8 cellular contexts compared by ENCODE assay signal in genomic region chr15:90557651-90558084, GRCh38. TPM values are rescaled to one million over a fixed set of nuclear protein-coding genes. Genes with fewer than 3 reads are reported as not detected.
DNase-seq lines count a peak whose midpoint lies in the region; ATAC-seq and TF ChIP-seq lines count a peak whose summit lies in the region.

No MANE protein-coding gene starts in this region.

- peaks cover 63% of the 10 kb centered on the region for H3K4me1 ChIP-seq in psoas muscle

- no peak overlapping the region for H3K4me3 Mint-ChIP-seq in activated T-helper 2 cell treated with anti-CD3 and anti-CD28 coated beads, Interferon-gamma antibody, Interleukin-2, Interleukin-4, amounts not matched to agents 10 μg/mL and 5 μg/mL and 100 μg/mL, durations not matched to agents 14 hours and 24 hours and 36 hours (ENCODE audit: low read depth)

- intact Hi-C loops in activated T-helper 2 cell treated with anti-CD3 and anti-CD28 coated beads, Interferon-gamma antibody, Interleukin-2, Interleukin-4, amounts not matched to agents 10 μg/mL and 5 μg/mL and 100 μg/mL, durations not matched to agents 14 hours and 24 hours and 36 hours (cut with micrococcal nuclease) = no loop called here
- intact Hi-C loops in cardiac septum (cut with DNase I) (no loop called here), psoas muscle (cut with DNase I) (loop anchor here in 1 of 2 donors (5.0 kb wide), 1 partner anchor 40 kb away; no protein-coding TSS in a partner anchor)

- no peaks in the 10 kb centered on the region for H3K27me3 Mint-ChIP-seq in activated T-helper 2 cell treated with anti-CD3 and anti-CD28 coated beads, Interferon-gamma antibody, Interleukin-2, Interleukin-4, amounts not matched to agents 10 μg/mL and 5 μg/mL and 100 μg/mL, durations not matched to agents 14 hours and 24 hours and 36 hours (ENCODE audit: low read depth)

- H3K4me1 Mint-ChIP-seq in activated T-helper 2 cell treated with anti-CD3 and anti-CD28 coated beads, Interferon-gamma antibody, Interleukin-2, Interleukin-4, amounts not matched to agents 10 μg/mL and 5 μg/mL and 100 μg/mL, durations not matched to agents 14 hours and 24 hours and 36 hours (ENCODE audit: low read depth) = peaks cover 58% of the 10 kb centered on the region

- no peaks in the 10 kb centered on the region for H3K27me3 ChIP-seq in psoas muscle (ENCODE audit: insufficient read depth in 3 of 3, low read length in 2 of 3)

- peaks cover 63% of the 10 kb centered on the region for H3K36me3 Mint-ChIP-seq in activated T-helper 2 cell treated with anti-CD3 and anti-CD28 coated beads, Interferon-gamma antibody, Interleukin-2, Interleukin-4, amounts not matched to agents 10 μg/mL and 5 μg/mL and 100 μg/mL, durations not matched to agents 14 hours and 24 hours and 36 hours (ENCODE audit: low read depth)

- ATAC-seq in psoas muscle (peak; percentile 52 to 71 (median 57)), GM19023 (IDR thresholded peaks at IDR 0.05; ENCODE audit: unreplicated experiment) (no peak), GM21619 (IDR thresholded peaks at IDR 0.05; ENCODE audit: unreplicated experiment) (no peak)

- TF ChIP-seq CTCF in psoas muscle (IDR thresholded peaks at IDR 0.05) = no peak

- H3K9me3 Mint-ChIP-seq in activated T-helper 2 cell treated with anti-CD3 and anti-CD28 coated beads, Interferon-gamma antibody, Interleukin-2, Interleukin-4, amounts not matched to agents 10 μg/mL and 5 μg/mL and 100 μg/mL, durations not matched to agents 14 hours and 24 hours and 36 hours = no peaks in the 10 kb centered on the region

- no peak overlapping the region for H3K4me3 ChIP-seq in psoas muscle

- peak overlapping the region; percentile 15 for H3K27ac Mint-ChIP-seq in activated T-helper 2 cell treated with anti-CD3 and anti-CD28 coated beads, Interferon-gamma antibody, Interleukin-2, Interleukin-4, amounts not matched to agents 10 μg/mL and 5 μg/mL and 100 μg/mL, durations not matched to agents 14 hours and 24 hours and 36 hours

- no peaks in the 10 kb centered on the region for H3K9me3 ChIP-seq in psoas muscle

- no peaks in the 10 kb centered on the region for H3K36me3 ChIP-seq in psoas muscle (ENCODE audit: insufficient read depth in 1 of 2, low read depth in 1 of 2)

- DNase-seq in EH (ENCODE audit: low read depth) (peak; percentile 84), cardiac septum (ENCODE audit: low spot score) (peak; percentile 88), psoas muscle (peak; percentile 78 to 89), NCI-H2227 treated with DMSO at 0.1 percent for 48 hours (lab: John Stamatoyannopoulos, UW) (no peak), SKM-1 treated with dmso at 0.1 percent for 144 hours (lab: John Stamatoyannopoulos, UW; ENCODE audit: unreplicated experiment) (no peak)
- DNase-seq in activated T-helper 2 cell treated with anti-CD3 and anti-CD28 coated beads, Interferon-gamma antibody, Interleukin-2, Interleukin-4, amounts not matched to agents 10 μg/mL and 5 μg/mL and 100 μg/mL, durations not matched to agents 14 hours and 24 hours and 36 hours (ENCODE audit: low spot score) = no peak

- WGBS in psoas muscle, 3 donors = 1 to 4% (median 2%) methylated on average over 4 of the region's 4 CpGs

- peak overlapping the region; percentile 72 for H3K27ac ChIP-seq in psoas muscle

RNA-seq across cellular contexts. Expression of gene CRTC3, which starts 27.9 kb away (rescaled TPM):
- total RNA-seq in activated T-helper 2 cell treated with anti-CD3 and anti-CD28 coated beads, Interferon-gamma antibody, Interleukin-2, Interleukin-4, amounts not matched to agents 10 μg/mL and 5 μg/mL and 100 μg/mL, durations not matched to agents 14 hours and 24 hours and 36 hours = 59.7 and 61.8 TPM in 2 replicates
- 30.4 TPM for total RNA-seq in cardiac septum
- 10 to 100 TPM; 15.3 to 30.8 (median 17.8) TPM for total RNA-seq in psoas muscle
- polyA plus RNA-seq in psoas muscle = 10 to 100 TPM in 1 of 3 donors, 1 to 10 TPM in 2; 6.9 to 13.5 (median 9.3) TPM

Comparison
In these comparisons a context has a peak if more than half of its experiments do, and no peak if none do; other contexts are left out.
1. DNase-seq: peak in EH (single experiment), cardiac septum (single experiment) and psoas muscle (2 of 2); none in activated T-helper 2 cell treated with anti-CD3 and anti-CD28 coated beads, Interferon-gamma antibody, Interleukin-2, Interleukin-4, amounts not matched to agents 10 μg/mL and 5 μg/mL and 100 μg/mL, durations not matched to agents 14 hours and 24 hours and 36 hours (single experiment), NCI-H2227 treated with DMSO at 0.1 percent for 48 hours (single experiment) and SKM-1 treated with dmso at 0.1 percent for 144 hours (single experiment).
2. ATAC-seq: peak in psoas muscle (4 of 4); none in GM19023 (single experiment) and GM21619 (single experiment).